Comparison of ENCODE assay signal across 22 cellular contexts in the genomic region with DNA sequence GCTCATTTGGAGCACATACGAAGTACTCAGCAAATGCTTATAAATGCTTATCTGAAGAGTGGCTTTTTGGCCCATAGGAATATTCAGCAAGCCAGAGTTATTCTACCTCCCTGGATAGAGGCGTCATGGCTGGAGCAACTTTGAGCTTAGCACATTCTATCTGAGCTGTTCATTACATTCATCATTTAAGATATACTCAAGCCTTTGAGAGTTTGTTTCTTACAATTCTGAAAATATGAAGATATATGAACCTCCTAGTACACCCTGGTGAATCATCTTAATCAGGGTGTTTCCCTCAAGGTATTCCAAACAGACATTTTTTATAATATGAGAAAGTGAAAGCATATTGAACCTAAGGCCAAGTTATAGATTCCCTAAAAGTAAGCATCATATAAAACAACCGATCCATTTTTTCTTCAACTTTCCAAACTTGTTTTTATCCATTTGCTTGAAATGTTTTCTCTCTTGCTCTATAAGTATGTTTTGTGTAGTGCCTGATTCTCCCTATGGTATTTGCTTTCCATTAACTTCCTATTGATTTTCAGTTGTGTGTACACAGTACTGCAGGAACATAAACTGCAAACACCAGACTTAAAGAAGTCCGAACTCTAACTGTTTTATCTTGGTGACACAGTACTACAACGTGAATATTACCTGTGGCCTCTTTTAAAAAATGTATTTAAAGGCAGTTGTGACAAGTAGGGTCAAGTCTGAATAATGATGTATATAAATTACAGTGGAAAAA.
DNase-seq lines count a peak whose midpoint lies in the region; ATAC-seq and TF ChIP-seq lines count a peak whose summit lies in the region.
"Had no signal": no experiment of that assay in that cellular context is flagged by ENCODE, and none has a peak within 500 bp of the region (broad histone marks: within the 10 kb centered on the region; RNA-seq: fewer than 3 reads in every experiment).

No MANE protein-coding gene starts in this region.

- no peak for TF ChIP-seq CTCF in type B pancreatic cell (conservative IDR thresholded peaks at IDR 0.05)

- H3K27me3 Mint-ChIP-seq in activated T-helper 17 cell treated with anti-CD3 and anti-CD28 coated beads, Interleukin-2, amount 50 U/mL, for 72 hours: peaks cover 11% of the 10 kb centered on the region
- peaks cover 12% of the 10 kb centered on the region for H3K27me3 Mint-ChIP-seq in type B pancreatic cell

- peaks cover 13% of the 10 kb centered on the region for H3K4me1 Mint-ChIP-seq in activated T-helper 17 cell treated with anti-CD3 and anti-CD28 coated beads, Interleukin-2, amount 50 U/mL, for 72 hours
- H3K4me1 Mint-ChIP-seq in type B pancreatic cell (ENCODE audit: unreplicated experiment): no peaks in the 10 kb centered on the region

- no peak overlapping the region for H3K27ac Mint-ChIP-seq in activated T-helper 17 cell treated with anti-CD3 and anti-CD28 coated beads, Interleukin-2, amount 50 U/mL, for 72 hours
- no peak overlapping the region for H3K27ac Mint-ChIP-seq in type B pancreatic cell
- H3K27ac Mint-ChIP-seq: activated CD8-positive, alpha-beta memory T cell treated with anti-CD3 and anti-CD28 coated beads, Interleukin-2, amount 10 ng/mL, durations not matched to agents 7 days and 5 days; T-helper 1 cell treated with Interleukin-12 subunit alpha and Interleukin-12 subunit beta and Interleukin-4 antibody, amounts not matched to agents 30 μg/mL and 1 μg/mL, for 36 hours had no signal

- intact Hi-C loops in left ventricle myocardium superior (cut with micrococcal nuclease): no loop called here

- DNase-seq in ELR (ENCODE audit: low read depth) (peak; percentile 40), HPDE6-E6E7 (ENCODE audit: extremely low spot score) (peak; percentile 25), left ventricle myocardium superior (no peak), type B pancreatic cell (ENCODE audit: extremely low spot score, unreplicated experiment) (no peak), H4 (ENCODE audit: low spot score) (no peak), UCSD-AML1 (lab: John Stamatoyannopoulos, UW; ENCODE audit: unreplicated experiment) (no peak)
- DNase-seq: activated CD4-positive, alpha-beta T cell treated with anti-CD3 and anti-CD28 coated beads for 4 hours; activated CD8-positive, alpha-beta memory T cell treated with anti-CD3 and anti-CD28 coated beads, Interleukin-2, amount 10 ng/mL, durations not matched to agents 7 days and 5 days; activated effector memory CD4-positive, alpha-beta T cell treated with Interleukin-2 at 50 U/mL for 16 hours; adrenal gland; central memory CD4-positive, alpha-beta T cell; DMS79; dorsolateral prefrontal cortex; NCI-H1694 treated with DMSO at 0.1 percent for 48 hours; NCI-H774; stimulated activated CD4-positive, alpha-beta T cell treated with anti-CD3 and anti-CD28 coated beads, Interleukin-4, amount 100 ng/mL, for 24 hours; stimulated activated naive CD8-positive, alpha-beta T cell treated with anti-CD3 and anti-CD28 coated beads, Interleukin-15, Interleukin-2, amounts not matched to agents 100 U/mL and 50 U/mL, for 24 hours; transverse colon had no signal

- H3K9me3 Mint-ChIP-seq in activated T-helper 17 cell treated with anti-CD3 and anti-CD28 coated beads, Interleukin-2, amount 50 U/mL, for 72 hours: no peaks in the 10 kb centered on the region
- no peaks in the 10 kb centered on the region for H3K9me3 Mint-ChIP-seq in type B pancreatic cell
- H3K9me3 Mint-ChIP-seq: T-helper 1 cell treated with Interleukin-12 subunit alpha and Interleukin-12 subunit beta and Interleukin-4 antibody, amounts not matched to agents 30 μg/mL and 1 μg/mL, for 36 hours had no signal

- no peak for ATAC-seq in activated T-helper 17 cell treated with anti-CD3 and anti-CD28 coated beads, Interleukin-2, amount 50 U/mL, for 72 hours (replicated peaks)
- ATAC-seq in left ventricle myocardium superior: peak; percentile 68
- ATAC-seq in HG03196 (IDR thresholded peaks at IDR 0.05; ENCODE audit: unreplicated experiment): no peak
- ATAC-seq: activated CD8-positive, alpha-beta memory T cell treated with anti-CD3 and anti-CD28 coated beads, Interleukin-2, amount 10 ng/mL, durations not matched to agents 7 days and 5 days; GM12878; stimulated activated naive CD8-positive, alpha-beta T cell treated with anti-CD3 and anti-CD28 coated beads, Interleukin-15, Interleukin-2, amounts not matched to agents 100 U/mL and 50 U/mL, for 24 hours had no signal

- no peaks in the 10 kb centered on the region for H3K36me3 Mint-ChIP-seq in activated T-helper 17 cell treated with anti-CD3 and anti-CD28 coated beads, Interleukin-2, amount 50 U/mL, for 72 hours (ENCODE audit: low read depth)
- H3K36me3 Mint-ChIP-seq in type B pancreatic cell: no peaks in the 10 kb centered on the region
- H3K36me3 Mint-ChIP-seq: activated CD8-positive, alpha-beta memory T cell treated with anti-CD3 and anti-CD28 coated beads, Interleukin-2, amount 10 ng/mL, durations not matched to agents 7 days and 5 days had no signal

- H3K4me3 Mint-ChIP-seq in activated T-helper 17 cell treated with anti-CD3 and anti-CD28 coated beads, Interleukin-2, amount 50 U/mL, for 72 hours: peak overlapping the region; percentile 18
- no peak overlapping the region for H3K4me3 Mint-ChIP-seq in type B pancreatic cell
- H3K4me3 Mint-ChIP-seq: activated CD8-positive, alpha-beta memory T cell treated with anti-CD3 and anti-CD28 coated beads, Interleukin-2, amount 10 ng/mL, durations not matched to agents 7 days and 5 days; T-helper 1 cell treated with Interleukin-12 subunit alpha and Interleukin-12 subunit beta and Interleukin-4 antibody, amounts not matched to agents 30 μg/mL and 1 μg/mL, for 36 hours had no signal

Comparison
In these comparisons a context has a peak if more than half of its experiments do, and no peak if none do; other contexts are left out.
1. DNase-seq: peak in ELR (single experiment) and HPDE6-E6E7 (single experiment); none in left ventricle myocardium superior (single experiment), type B pancreatic cell (single experiment), H4 (single experiment) and UCSD-AML1 (single experiment).